7 cellular contexts compared by ENCODE assay signal in genomic region chr3:141575879-141576743, GRCh38.
DNase-seq lines count a peak whose midpoint lies in the region; ATAC-seq and TF ChIP-seq lines count a peak whose summit lies in the region.

No MANE protein-coding gene starts in this region.

- no peak overlapping the region for H2AFZ ChIP-seq in GM23248

- H3K27me3 ChIP-seq in GM23248 (replicated peaks; ENCODE audit: insufficient read depth), result no peaks in the 10 kb centered on the region
- no peaks in the 10 kb centered on the region for H3K27me3 ChIP-seq in brain microvascular endothelial cell (replicated peaks)

- H3K9me2 ChIP-seq in GM23248 (ENCODE audit: insufficient read depth), result no peaks in the 10 kb centered on the region

- peaks cover 9% of the 10 kb centered on the region for H3K4me1 ChIP-seq in GM23248 (ENCODE audit: insufficient read depth)

- peak overlapping the region; percentile 16; the same call in 1 of the 2 replicates for H3K9ac ChIP-seq in GM23248

- WGBS in GM23248 (ENCODE audit: low coverage in 1 of 2, low lambda C conversion rate in 2 of 2, missing lambda C conversion rate in 2 of 2), 2 experiments, result 78 to 84% methylated on average over 13 of the region's 13 CpGs

- TF ChIP-seq CTCF in brain microvascular endothelial cell (IDR thresholded peaks at IDR 0.05; ENCODE audit: low read depth, low read length, missing control alignments), result peak; percentile 32

- peaks cover 27% of the 10 kb centered on the region; the same call in 1 of the 2 replicates for H3F3A ChIP-seq in GM23248 (ENCODE audit: insufficient read depth)

- H3K4me3 ChIP-seq in GM23248, result no peak overlapping the region
- H3K4me3 ChIP-seq in brain microvascular endothelial cell (ENCODE audit: low read depth, low read length), result no peak overlapping the region

- in situ Hi-C loops in GM23248 (cut with MboI), result no loop called here
- in situ Hi-C loops in brain microvascular endothelial cell (cut with HindIII; ENCODE audit: low pct_ligation_motif_present, low sequenced_read_pairs), result no loop called here

- H3K79me2 ChIP-seq in GM23248 (ENCODE audit: insufficient read depth), result peaks cover 12% of the 10 kb centered on the region

- no peak overlapping the region for H3K4me2 ChIP-seq in GM23248 (ENCODE audit: unreplicated experiment)

- H3K9me3 ChIP-seq in GM23248 (ENCODE audit: low read depth), result no peaks in the 10 kb centered on the region

- H3K27ac ChIP-seq in GM23248 (no peak overlapping the region), brain microvascular endothelial cell (no peak overlapping the region)

- peak; percentile 36 for DNase-seq in EH (ENCODE audit: low read depth)
- peak; percentile 44 for DNase-seq in GM23248
- DNase-seq in NCI-H524 treated with DMSO at 0.1 percent for 48 hours (lab: John Stamatoyannopoulos, UW), result peak; percentile 44
- DNase-seq in brain microvascular endothelial cell, result no peak
- peak; percentile 55 for DNase-seq in medulla oblongata (ENCODE audit: extremely low spot score)
- DNase-seq in amniotic stem cell (lab: John Stamatoyannopoulos, UW), result no peak

- H3K36me3 ChIP-seq in GM23248 (ENCODE audit: low read depth) (peaks cover 73% of the 10 kb centered on the region), brain microvascular endothelial cell (replicated peaks) (peaks cover 39% of the 10 kb centered on the region)

- ATAC-seq in HG03521 (IDR thresholded peaks at IDR 0.05; ENCODE audit: unreplicated experiment), result no peak

- H4K20me1 ChIP-seq in GM23248 (ENCODE audit: insufficient read depth), result no peaks in the 10 kb centered on the region

Comparison
In these comparisons a context has a peak if more than half of its experiments do, and no peak if none do; other contexts are left out.
1. DNase-seq: peak in EH (single experiment), GM23248 (single experiment), NCI-H524 treated with DMSO at 0.1 percent for 48 hours (single experiment) and medulla oblongata (single experiment); none in brain microvascular endothelial cell (single experiment) and amniotic stem cell (single experiment).